22 cellular contexts compared by ENCODE assay signal in genomic region chr9:114314256-114314867, GRCh38. TPM values are rescaled to one million over a fixed set of nuclear protein-coding genes. Genes with fewer than 3 reads are reported as not detected.
DNase-seq lines count a peak whose midpoint lies in the region; FAIRE-seq and TF ChIP-seq lines count a peak whose summit lies in the region.
"Had no signal": no experiment of that assay in that cellular context is flagged by ENCODE, and none has a peak within 500 bp of the region (broad histone marks: within the 10 kb centered on the region; RNA-seq: fewer than 3 reads in every experiment).

No MANE protein-coding gene starts in this region.

- no peak for FAIRE-seq in bronchial epithelial cell (lab: Jason Lieb, UNC)

- H3K4me3 ChIP-seq in Caco-2 (ENCODE audit: low read depth, low read length), result no peak overlapping the region
- no peak overlapping the region for H3K4me3 ChIP-seq in HEK293 (ENCODE audit: low read depth, low read length)
- H3K4me3 ChIP-seq in bronchial epithelial cell (ENCODE audit: low read depth, low read length), result no peak overlapping the region
- no peak overlapping the region for H3K4me3 ChIP-seq in neutrophil (ENCODE audit: low read depth in 1 of 2, low read length in 1 of 2)
- H3K4me3 ChIP-seq: dorsolateral prefrontal cortex, esophagus muscularis mucosa, thyroid gland had no signal

- no peak for TF ChIP-seq CTCF in Caco-2 (IDR thresholded peaks at IDR 0.05; ENCODE audit: insufficient read depth in 1 of 2, low read depth in 1 of 2, low read length in 1 of 2, severe bottlenecking in 1 of 2, unreplicated experiment in 1 of 2)
- no peak for TF ChIP-seq CTCF in HEK293 (tag by site-specific recombination; IDR thresholded peaks at IDR 0.05)
- no peak for TF ChIP-seq CTCF in bronchial epithelial cell (IDR thresholded peaks at IDR 0.05; ENCODE audit: insufficient read depth, low read length, severe bottlenecking)
- TF ChIP-seq CTCF in neutrophil (IDR thresholded peaks at IDR 0.05), result no peak

- no peaks in the 10 kb centered on the region for H3K9me3 ChIP-seq in Caco-2
- no peaks in the 10 kb centered on the region for H3K9me3 ChIP-seq in HEK293 (ENCODE audit: control insufficient read depth, insufficient read depth, low read depth, low read length)
- H3K9me3 ChIP-seq in neutrophil, result no peaks in the 10 kb centered on the region
- H3K9me3 ChIP-seq: esophagus muscularis mucosa, thyroid gland had no signal

- H3K4me1 ChIP-seq in Caco-2 (no peaks in the 10 kb centered on the region; the same call in 1 of the 2 replicates), HEK293 (ENCODE audit: control insufficient read depth, insufficient read depth, low read length) (no peaks in the 10 kb centered on the region), neutrophil (ENCODE audit: control insufficient read depth in 1 of 2, insufficient read depth in 1 of 2, low read depth in 1 of 2, low read length in 1 of 2) (peaks cover 52% of the 10 kb centered on the region in 2 experiments)
- H3K4me1 ChIP-seq: esophagus muscularis mucosa had no signal

- peaks cover 1% of the 10 kb centered on the region; the same call in 1 of the 2 replicates for H3K36me3 ChIP-seq in Caco-2 (ENCODE audit: control insufficient read depth, insufficient read depth, low read length)
- H3K36me3 ChIP-seq in HEK293 (ENCODE audit: control insufficient read depth in 2 of 2, insufficient read depth in 1 of 2, low read length in 2 of 2), result no peaks in the 10 kb centered on the region
- H3K36me3 ChIP-seq in bronchial epithelial cell (ENCODE audit: control insufficient read depth, insufficient read depth, low read length), result peaks cover 5% of the 10 kb centered on the region
- H3K36me3 ChIP-seq in neutrophil, result no peaks in the 10 kb centered on the region
- H3K36me3 ChIP-seq: thyroid gland had no signal

- no peaks in the 10 kb centered on the region for H3K9me3 Mint-ChIP-seq in Caco-2 (ENCODE audit: unreplicated experiment)
- H3K9me3 Mint-ChIP-seq: activated naive CD8-positive, alpha-beta T cell treated with anti-CD3 and anti-CD28 coated beads, Interleukin-2, amount 10 ng/mL, durations not matched to agents 7 days and 5 days; nephron progenitor cell had no signal

- intact Hi-C loops in Caco-2 (cut with micrococcal nuclease; ENCODE audit: unreplicated experiment), result no loop called here

- BruUV-seq in Caco-2 (replicated peaks; lab: Mats Ljungman, UMichigan), result no TSS peak

- CTCF ChIA-PET in Caco-2 (lab: Charles Lee) (interaction anchor here (0.8 kb wide), 1 partner anchor 232 kb away, joined by 4 read pairs; no protein-coding TSS in a partner anchor), HEK293 (lab: Yijun Ruan, JAX) (interaction anchor here (0.6 to 2.4 kb wide), 4 partner anchors 23 to 597 kb away, joined by 3 to 11 read pairs (median 4); no protein-coding TSS in a partner anchor)

- peak overlapping the region; percentile 15 for H3K27ac Mint-ChIP-seq in Caco-2 (ENCODE audit: unreplicated experiment)
- H3K27ac Mint-ChIP-seq: activated naive CD8-positive, alpha-beta T cell treated with anti-CD3 and anti-CD28 coated beads, Interleukin-2, amount 10 ng/mL, durations not matched to agents 7 days and 5 days; nephron progenitor cell had no signal

- H3K4me3 Mint-ChIP-seq in Caco-2 (ENCODE audit: unreplicated experiment), result no peak overlapping the region
- H3K4me3 Mint-ChIP-seq: activated naive CD8-positive, alpha-beta T cell treated with anti-CD3 and anti-CD28 coated beads, Interleukin-2, amount 10 ng/mL, durations not matched to agents 7 days and 5 days; nephron progenitor cell had no signal

- no peaks in the 10 kb centered on the region for H3K27me3 Mint-ChIP-seq in Caco-2 (ENCODE audit: insufficient read depth, unreplicated experiment)

- H3K36me3 Mint-ChIP-seq in Caco-2 (ENCODE audit: insufficient read depth, unreplicated experiment), result peaks cover 20% of the 10 kb centered on the region
- H3K36me3 Mint-ChIP-seq: activated naive CD8-positive, alpha-beta T cell treated with anti-CD3 and anti-CD28 coated beads, Interleukin-2, amount 10 ng/mL, durations not matched to agents 7 days and 5 days had no signal

- H3K27ac ChIP-seq in HEK293 (ENCODE audit: extremely low read depth, low read depth, low read length) (no peak overlapping the region), neutrophil (peak overlapping the region; percentile 92)
- H3K27ac ChIP-seq: dorsolateral prefrontal cortex, esophagus muscularis mucosa, thyroid gland had no signal

- DNase-seq in Caco-2, result peak in 1 of 2 experiments; percentile 9
- peak; percentile 58 for DNase-seq in bronchial epithelial cell (ENCODE audit: low read depth)
- DNase-seq in activated CD4-positive, alpha-beta T cell treated with anti-CD3 and anti-CD28 coated beads, Interleukin-2, amount 50 U/mL, for 48 hours, result no peak
- no peak for DNase-seq in cerebellum (ENCODE audit: low spot score)
- no peak for DNase-seq in NK-92 treated with Interleukin-12 subunit alpha and Interleukin-12 subunit beta, amount 100 ng/mL, for 24 hours (lab: John Stamatoyannopoulos, UW)
- DNase-seq: activated CD4-positive, alpha-beta T cell treated with anti-CD3 and anti-CD28 coated beads for 1 hour; activated naive CD8-positive, alpha-beta T cell treated with anti-CD3 and anti-CD28 coated beads, Interleukin-2, amount 10 ng/mL, durations not matched to agents 7 days and 5 days; AML-193; EL; KG1; MV-4-11; NCI-H187; nephron progenitor cell; RPMI8226; T1000; thyroid gland had no signal

- H3K27me3 ChIP-seq in Caco-2 (replicated peaks; ENCODE audit: control insufficient read depth, insufficient read depth, low read length) (no peaks in the 10 kb centered on the region), bronchial epithelial cell (ENCODE audit: control insufficient read depth, insufficient read depth, low read length) (no peaks in the 10 kb centered on the region), neutrophil (no peaks in the 10 kb centered on the region)
- H3K27me3 ChIP-seq: dorsolateral prefrontal cortex, esophagus muscularis mucosa, thyroid gland had no signal

- H3K4me1 Mint-ChIP-seq in Caco-2 (ENCODE audit: low read depth, unreplicated experiment), result peaks cover 6% of the 10 kb centered on the region

- POLR2A ChIA-PET in Caco-2 (lab: Charles Lee), result no interaction called here
- POLR2A ChIA-PET in HEK293 (lab: Yijun Ruan, JAX), result no interaction called here

TF ChIP-seq in HEK293, 187 proteins besides CTCF, POLR2A, EP300 and RAD21:
- TF ChIP-seq ZNF473 (tag by site-specific recombination; IDR thresholded peaks at IDR 0.05), result no peak
- TF ChIP-seq ZNF416 (tag by site-specific recombination; IDR thresholded peaks at IDR 0.05), result peak; percentile 92

RNA-seq across cellular contexts. Expression of gene ORM1, which starts 8.5 kb away (rescaled TPM):
- total RNA-seq in Caco-2 (2022) (18.3 and 27.5 TPM in 2 replicates), bronchial epithelial cell (not detected in 2 replicates), cerebellum (not detected)
- total RNA-seq: activated naive CD8-positive, alpha-beta T cell treated with anti-CD3 and anti-CD28 coated beads, Interleukin-2, amount 10 ng/mL, durations not matched to agents 7 days and 5 days; NCI-H460; pulmonary artery endothelial cell; thyroid gland had no signal

RNA-seq across cellular contexts. Expression of gene ORM2, which starts 15.3 kb away (rescaled TPM):
- total RNA-seq in Caco-2 (2022) (45.5 and 46.0 TPM in 2 replicates), bronchial epithelial cell (not detected in 2 replicates), cerebellum (not detected)
- total RNA-seq: activated naive CD8-positive, alpha-beta T cell treated with anti-CD3 and anti-CD28 coated beads, Interleukin-2, amount 10 ng/mL, durations not matched to agents 7 days and 5 days; esophagus muscularis mucosa; NCI-H460; pulmonary artery endothelial cell; thyroid gland had no signal

Comparison
In these comparisons a context has a peak if more than half of its experiments do, and no peak if none do; other contexts are left out.
1. RNA of gene ORM1, which starts 8.5 kb away (total RNA-seq): 18.3 to 27.5 TPM in Caco-2; not detected in bronchial epithelial cell and not detected in cerebellum (single experiment); every median in the first group is over 10 times any median in the second.
2. RNA of gene ORM2, which starts 15.3 kb away (total RNA-seq): 45.5 to 46.0 TPM in Caco-2; not detected in cerebellum (single experiment) and not detected in bronchial epithelial cell; every median in the first group is over 10 times any median in the second.